In genomic region chr9:124266826-124267201, GRCh38 we compare ENCODE assay signal across 13 cellular contexts. TPM values are rescaled to one million over a fixed set of nuclear protein-coding genes. Genes with fewer than 3 reads are reported as not detected.
DNase-seq lines count a peak whose midpoint lies in the region; ATAC-seq, FAIRE-seq and TF ChIP-seq lines count a peak whose summit lies in the region.
"Had no signal": no experiment of that assay in that cellular context is flagged by ENCODE, and none has a peak within 500 bp of the region (broad histone marks: within the 10 kb centered on the region; RNA-seq: fewer than 3 reads in every experiment).

No MANE protein-coding gene starts in this region.

- H3K79me2 ChIP-seq in keratinocyte (ENCODE audit: control insufficient read depth, insufficient read depth, low read length) = peaks cover 93% of the 10 kb centered on the region

- peak overlapping the region; percentile 17 for H3K4me3 ChIP-seq in GM12865 (ENCODE audit: low read depth, low read length)
- H3K4me3 ChIP-seq in keratinocyte (ENCODE audit: control insufficient read depth in 2 of 3, extremely low read depth in 1 of 3, insufficient read depth in 2 of 3, low read depth in 1 of 3, low read length in 3 of 3) = no peak overlapping the region

- H3K9ac ChIP-seq in keratinocyte (ENCODE audit: control insufficient read depth, extremely low read depth, insufficient read depth, low read length) = peak overlapping the region; percentile 40

- CTCF ChIA-PET in activated naive CD4-positive, alpha-beta T cell treated with anti-CD3 and anti-CD28 coated beads, Interleukin-2, amount 10 ng/mL, durations not matched to agents 7 days and 5 days (lab: Charles Lee) = no interaction called here

- dilution Hi-C loops in keratinocyte (cut with MboI; ENCODE audit: extremely low pct_ligation_motif_present, low sequenced_read_pairs) = no loop called here

- H3K27ac ChIP-seq in VCaP = peak overlapping the region; percentile 74
- H3K27ac ChIP-seq in keratinocyte (ENCODE audit: control insufficient read depth, insufficient read depth, low read length) = peak overlapping the region; percentile 48

- H3K36me3 Mint-ChIP-seq in stimulated activated memory B cell treated with anti-CD40 and anti-IgM and Interleukin-4, amounts not matched to agents 10 μg/mL and 1 μg/mL and 100 μg/mL, for 72 hours = peaks cover 21% of the 10 kb centered on the region
- no peaks in the 10 kb centered on the region for H3K36me3 Mint-ChIP-seq in activated naive CD4-positive, alpha-beta T cell treated with anti-CD3 and anti-CD28 coated beads, Interleukin-2, amount 10 ng/mL, durations not matched to agents 7 days and 5 days
- H3K36me3 Mint-ChIP-seq in activated T-cell treated with anti-CD3 and anti-CD28 coated beads, Interleukin-2, amount 50 U/mL, for 24 hours (ENCODE audit: low read depth) = no peaks in the 10 kb centered on the region

- no peak overlapping the region for H2AFZ ChIP-seq in keratinocyte (ENCODE audit: control insufficient read depth, low read length)

- TF ChIP-seq CTCF in GM12865 (IDR thresholded peaks at IDR 0.05; ENCODE audit: insufficient read depth, low read depth, low read length, missing control alignments) = no peak
- no peak for TF ChIP-seq CTCF in VCaP (conservative IDR thresholded peaks at IDR 0.05)
- no peak for TF ChIP-seq CTCF in keratinocyte (optimal IDR thresholded peaks at IDR 0.05 in 1 of 3, IDR thresholded peaks at IDR 0.05 in 1 of 3, conservative IDR thresholded peaks at IDR 0.05 in 1 of 3; ENCODE audit: extremely low read depth in 1 of 3, insufficient read depth in 2 of 3, low read length in 3 of 3)

- peaks cover 7% of the 10 kb centered on the region for H3K9me1 ChIP-seq in keratinocyte (ENCODE audit: control insufficient read depth, extremely low read depth, insufficient read depth, low read length)

- peaks cover 22% of the 10 kb centered on the region for H3K4me1 ChIP-seq in keratinocyte (ENCODE audit: control insufficient read depth, extremely low read depth, insufficient read depth, low read length)

- H3K4me3 Mint-ChIP-seq in stimulated activated memory B cell treated with anti-CD40 and anti-IgM and Interleukin-4, amounts not matched to agents 10 μg/mL and 1 μg/mL and 100 μg/mL, for 72 hours = peak overlapping the region; percentile 22
- no peak overlapping the region for H3K4me3 Mint-ChIP-seq in activated naive CD4-positive, alpha-beta T cell treated with anti-CD3 and anti-CD28 coated beads, Interleukin-2, amount 10 ng/mL, durations not matched to agents 7 days and 5 days
- no peak overlapping the region for H3K4me3 Mint-ChIP-seq in activated T-cell treated with anti-CD3 and anti-CD28 coated beads, Interleukin-2, amount 50 U/mL, for 24 hours
- H3K4me3 Mint-ChIP-seq: activated CD4-positive, alpha-beta memory T cell treated with anti-CD3 and anti-CD28 coated beads, Interleukin-2, amount 10 ng/mL, durations not matched to agents 7 days and 5 days had no signal

- FAIRE-seq in keratinocyte (lab: Jason Lieb, UNC) = no peak

- no peaks in the 10 kb centered on the region for H3K9me3 ChIP-seq in keratinocyte (ENCODE audit: control insufficient read depth, low read depth, low read length)

- ATAC-seq in stimulated activated memory B cell treated with anti-CD40 and anti-IgM and Interleukin-4, amounts not matched to agents 10 μg/mL and 1 μg/mL and 100 μg/mL, for 72 hours = no peak

- H4K20me1 ChIP-seq in keratinocyte (ENCODE audit: control insufficient read depth, extremely low read depth, insufficient read depth, low read length) = peaks cover 18% of the 10 kb centered on the region

- H3K27me3 Mint-ChIP-seq in stimulated activated memory B cell treated with anti-CD40 and anti-IgM and Interleukin-4, amounts not matched to agents 10 μg/mL and 1 μg/mL and 100 μg/mL, for 72 hours = no peaks in the 10 kb centered on the region
- H3K27me3 Mint-ChIP-seq in activated naive CD4-positive, alpha-beta T cell treated with anti-CD3 and anti-CD28 coated beads, Interleukin-2, amount 10 ng/mL, durations not matched to agents 7 days and 5 days = peaks cover 79% of the 10 kb centered on the region
- H3K27me3 Mint-ChIP-seq in activated T-cell treated with anti-CD3 and anti-CD28 coated beads, Interleukin-2, amount 50 U/mL, for 24 hours = peaks cover 13% of the 10 kb centered on the region
- H3K27me3 Mint-ChIP-seq: activated CD4-positive, alpha-beta memory T cell treated with anti-CD3 and anti-CD28 coated beads, Interleukin-2, amount 10 ng/mL, durations not matched to agents 7 days and 5 days had no signal

- H3K27ac Mint-ChIP-seq in stimulated activated memory B cell treated with anti-CD40 and anti-IgM and Interleukin-4, amounts not matched to agents 10 μg/mL and 1 μg/mL and 100 μg/mL, for 72 hours = peak overlapping the region; percentile 93
- H3K27ac Mint-ChIP-seq in activated naive CD4-positive, alpha-beta T cell treated with anti-CD3 and anti-CD28 coated beads, Interleukin-2, amount 10 ng/mL, durations not matched to agents 7 days and 5 days = no peak overlapping the region
- H3K27ac Mint-ChIP-seq in activated T-cell treated with anti-CD3 and anti-CD28 coated beads, Interleukin-2, amount 50 U/mL, for 24 hours = no peak overlapping the region
- H3K27ac Mint-ChIP-seq: activated CD4-positive, alpha-beta memory T cell treated with anti-CD3 and anti-CD28 coated beads, Interleukin-2, amount 10 ng/mL, durations not matched to agents 7 days and 5 days had no signal

- peaks cover 7 to 27% of the 10 kb centered on the region in 2 experiments for H3K36me3 ChIP-seq in keratinocyte (ENCODE audit: control insufficient read depth in 2 of 2, extremely low read depth in 1 of 2, insufficient read depth in 2 of 2, low read length in 2 of 2)

- no peaks in the 10 kb centered on the region for H3K9me3 Mint-ChIP-seq in stimulated activated memory B cell treated with anti-CD40 and anti-IgM and Interleukin-4, amounts not matched to agents 10 μg/mL and 1 μg/mL and 100 μg/mL, for 72 hours
- H3K9me3 Mint-ChIP-seq in activated naive CD4-positive, alpha-beta T cell treated with anti-CD3 and anti-CD28 coated beads, Interleukin-2, amount 10 ng/mL, durations not matched to agents 7 days and 5 days = no peaks in the 10 kb centered on the region
- H3K9me3 Mint-ChIP-seq in activated T-cell treated with anti-CD3 and anti-CD28 coated beads, Interleukin-2, amount 50 U/mL, for 24 hours = no peaks in the 10 kb centered on the region
- H3K9me3 Mint-ChIP-seq: activated CD4-positive, alpha-beta memory T cell treated with anti-CD3 and anti-CD28 coated beads, Interleukin-2, amount 10 ng/mL, durations not matched to agents 7 days and 5 days had no signal

- no peaks in the 10 kb centered on the region for H3K27me3 ChIP-seq in keratinocyte (ENCODE audit: control insufficient read depth, extremely low read depth, insufficient read depth, low read length)

- no peak for DNase-seq in GM12865 (ENCODE audit: low read depth)
- no peak for DNase-seq in keratinocyte (ENCODE audit: low read depth, low spot score)
- no peak for DNase-seq in activated naive CD4-positive, alpha-beta T cell treated with anti-CD3 and anti-CD28 coated beads, Interleukin-2, amount 10 ng/mL, durations not matched to agents 7 days and 5 days
- DNase-seq in activated T-cell treated with anti-CD3 and anti-CD28 coated beads, Interleukin-2, amount 50 U/mL, for 24 hours = no peak
- DNase-seq in mucosa of gallbladder (ENCODE audit: low spot score) = no peak
- DNase-seq in stimulated activated CD4-positive, alpha-beta T cell treated with anti-CD3 and anti-CD28 coated beads, Interleukin-2, amount 100 ng/mL, for 48 hours = no peak
- DNase-seq: activated CD4-positive, alpha-beta memory T cell treated with anti-CD3 and anti-CD28 coated beads, Interleukin-2, amount 10 ng/mL, durations not matched to agents 7 days and 5 days; COR-L47; erythroblast; NCI-H524 treated with DMSO at 0.1 percent for 48 hours; stimulated activated CD4-positive, alpha-beta T cell treated with anti-CD3 and anti-CD28 coated beads, Interleukin-4, amount 100 ng/mL, for 1 hour had no signal

- H3K4me1 Mint-ChIP-seq in stimulated activated memory B cell treated with anti-CD40 and anti-IgM and Interleukin-4, amounts not matched to agents 10 μg/mL and 1 μg/mL and 100 μg/mL, for 72 hours = peaks cover 98% of the 10 kb centered on the region
- peaks cover 12% of the 10 kb centered on the region for H3K4me1 Mint-ChIP-seq in activated naive CD4-positive, alpha-beta T cell treated with anti-CD3 and anti-CD28 coated beads, Interleukin-2, amount 10 ng/mL, durations not matched to agents 7 days and 5 days
- H3K4me1 Mint-ChIP-seq in activated T-cell treated with anti-CD3 and anti-CD28 coated beads, Interleukin-2, amount 50 U/mL, for 24 hours (ENCODE audit: low read depth) = peaks cover 4% of the 10 kb centered on the region

- H3K4me2 ChIP-seq in keratinocyte (ENCODE audit: control insufficient read depth, extremely low read depth, insufficient read depth, low read depth, low read length) = peak overlapping the region; percentile 46

RNA-seq across cellular contexts. Expression of gene NEK6, which starts 9.1 kb away (rescaled TPM):
- 43.5 to 62.3 TPM (median 56.4 TPM) in 3 replicates for polyA plus RNA-seq in keratinocyte
- polyA plus RNA-seq in keratinocyte (2011; ENCODE audit: low read depth) = 23.6 TPM
- polyA plus RNA-seq in keratinocyte (2011; cell fraction: cytosol; rRNA removed) = 44.1 and 60.2 TPM in 2 replicates
- polyA plus RNA-seq in keratinocyte (2011; cell fraction: nucleus; rRNA removed) = 39.8 and 44.0 TPM in 2 replicates
- polyA plus RNA-seq in keratinocyte (2012; ENCODE audit: low replicate concordance) = 12.1 and 37.2 TPM in 2 replicates
- 74.9 to 81.9 TPM (median 80.8 TPM) in 3 replicates for polyA minus RNA-seq in keratinocyte
- polyA minus RNA-seq in keratinocyte (2011; cell fraction: cytosol; rRNA and poly(A)+ RNA removed) = 36.8 TPM
- 15.7 and 27.1 TPM in 2 replicates for polyA minus RNA-seq in keratinocyte (2011; cell fraction: nucleus; rRNA and poly(A)+ RNA removed)
- total RNA-seq in mucosa of gallbladder = 96.7 TPM
